Comparison of ENCODE assay signal across 10 cellular contexts in the genomic region with DNA sequence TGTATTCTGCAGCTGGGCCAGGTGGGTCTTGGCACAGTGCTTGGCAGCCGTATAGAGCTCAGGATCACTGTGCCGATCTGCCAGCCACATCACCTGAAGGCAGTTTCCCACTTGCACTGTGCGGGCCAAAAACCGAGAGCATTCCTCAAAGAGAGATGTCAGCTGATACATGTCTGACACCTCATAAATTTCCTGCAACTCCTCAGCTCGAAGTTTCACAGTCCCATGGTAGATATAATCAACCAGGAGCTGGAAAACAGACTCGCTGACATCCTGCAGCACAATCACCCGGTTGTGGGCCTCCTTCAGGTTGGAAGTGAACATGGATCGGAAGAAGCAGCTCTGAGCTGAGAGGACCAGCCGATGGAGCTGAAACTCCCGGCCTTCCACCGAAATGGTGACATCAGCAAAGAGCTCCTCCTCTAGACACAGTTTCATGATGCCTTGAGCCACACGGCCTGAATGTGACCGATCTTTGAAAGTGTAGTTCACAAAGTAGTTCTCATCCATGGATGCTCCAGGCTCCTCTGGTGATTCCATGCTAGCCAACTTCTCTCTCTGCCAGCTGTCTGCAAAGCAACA. TPM values are rescaled to one million over a fixed set of nuclear protein-coding genes. Genes with fewer than 3 reads are reported as not detected.
DNase-seq lines count a peak whose midpoint lies in the region; ATAC-seq lines count a peak whose summit lies in the region.
"Had no signal": no experiment of that assay in that cellular context is flagged by ENCODE, and none has a peak within 500 bp of the region (broad histone marks: within the 10 kb centered on the region; RNA-seq: fewer than 3 reads in every experiment).

No MANE protein-coding gene starts in this region.

- peak overlapping the region; percentile 96 for H3K4me3 Mint-ChIP-seq in activated T-cell treated with anti-CD3 and anti-CD28 coated beads, Interleukin-2, amount 50 U/mL, for 4 hours
- peak overlapping the region; percentile 100 for H3K4me3 Mint-ChIP-seq in activated CD8-positive, alpha-beta T cell treated with anti-CD3 and anti-CD28 coated beads, Interleukin-2, amount 10 ng/mL, durations not matched to agents 7 days and 5 days

- CTCF ChIA-PET in activated CD8-positive, alpha-beta T cell treated with anti-CD3 and anti-CD28 coated beads, Interleukin-2, amount 10 ng/mL, durations not matched to agents 7 days and 5 days (lab: Charles Lee) = interaction anchor here (0.8 to 1.9 kb wide), 3 partner anchors 14 to 275 kb away, joined by 3 to 6 read pairs (median 3); no protein-coding TSS in a partner anchor

- DNase-seq in activated T-cell treated with anti-CD3 and anti-CD28 coated beads, Interleukin-2, amount 50 U/mL, for 4 hours = no peak
- DNase-seq in activated T-cell treated with anti-CD3 and anti-CD28 coated beads, Interleukin-2, amount 50 U/mL, for 1 hour = no peak
- no peak for DNase-seq in activated CD8-positive, alpha-beta T cell treated with anti-CD3 and anti-CD28 coated beads, Interleukin-2, amount 10 ng/mL, durations not matched to agents 7 days and 5 days
- DNase-seq in kidney tubule cell (ENCODE audit: low spot score) (no peak), SKM-1 treated with dmso at 0.1 percent for 144 hours (lab: John Stamatoyannopoulos, UW; ENCODE audit: unreplicated experiment) (no peak)
- no peak for DNase-seq in stimulated activated CD4-positive, alpha-beta T cell treated with anti-CD3 and anti-CD28 coated beads, Interleukin-4, amount 100 ng/mL, for 4 hours
- DNase-seq: stimulated activated CD4-positive, alpha-beta T cell treated with anti-CD3 and anti-CD28 coated beads, Interleukin-4, amount 100 ng/mL, for 1 hour had no signal

- H3K9me3 Mint-ChIP-seq in activated T-cell treated with anti-CD3 and anti-CD28 coated beads, Interleukin-2, amount 50 U/mL, for 4 hours = no peaks in the 10 kb centered on the region
- no peaks in the 10 kb centered on the region for H3K9me3 Mint-ChIP-seq in activated CD8-positive, alpha-beta T cell treated with anti-CD3 and anti-CD28 coated beads, Interleukin-2, amount 10 ng/mL, durations not matched to agents 7 days and 5 days (ENCODE audit: insufficient read depth)

- H3K4me3 ChIP-seq in iPS-18a (ENCODE audit: low read length) (peak overlapping the region; percentile 95), subcutaneous abdominal adipose tissue (ENCODE audit: low read depth in 1 of 5, low read length in 5 of 5) (peak overlapping the region in 4 of 5 donors; percentile 89 to 96 (median 94))

- H3K4me1 Mint-ChIP-seq in activated T-cell treated with anti-CD3 and anti-CD28 coated beads, Interleukin-2, amount 50 U/mL, for 4 hours (ENCODE audit: low read depth) = peaks cover 32% of the 10 kb centered on the region
- H3K4me1 Mint-ChIP-seq in activated CD8-positive, alpha-beta T cell treated with anti-CD3 and anti-CD28 coated beads, Interleukin-2, amount 10 ng/mL, durations not matched to agents 7 days and 5 days (ENCODE audit: low read depth) = peaks cover 33% of the 10 kb centered on the region

- no peak for ATAC-seq in activated T-cell treated with anti-CD3 and anti-CD28 coated beads, Interleukin-2, amount 50 U/mL, for 4 hours
- no peak for ATAC-seq in activated CD8-positive, alpha-beta T cell treated with anti-CD3 and anti-CD28 coated beads, Interleukin-2, amount 10 ng/mL, durations not matched to agents 7 days and 5 days

- H3K27me3 ChIP-seq in iPS-18a (ENCODE audit: control insufficient read depth, insufficient read depth, low read length) = no peaks in the 10 kb centered on the region
- no peaks in the 10 kb centered on the region for H3K27me3 ChIP-seq in subcutaneous abdominal adipose tissue (ENCODE audit: control insufficient read depth in 5 of 5, insufficient read depth in 4 of 5, low read length in 5 of 5)

- H3K4me1 ChIP-seq in iPS-18a (ENCODE audit: control insufficient read depth, low read depth, low read length) = peaks cover 6% of the 10 kb centered on the region
- H3K4me1 ChIP-seq in subcutaneous abdominal adipose tissue (ENCODE audit: control insufficient read depth in 5 of 5, insufficient read depth in 5 of 5, low read length in 5 of 5) = peaks cover 19 to 42% (median 41%) of the 10 kb centered on the region in 5 donors

- peaks cover 37% of the 10 kb centered on the region for H3K36me3 ChIP-seq in iPS-18a (ENCODE audit: control insufficient read depth, low read depth, low read length)
- H3K36me3 ChIP-seq in subcutaneous abdominal adipose tissue (ENCODE audit: control insufficient read depth in 5 of 5, insufficient read depth in 5 of 5, low read length in 5 of 5) = peaks cover 11 to 57% (median 48%) of the 10 kb centered on the region in 5 donors

- POLR2A ChIA-PET in activated CD8-positive, alpha-beta T cell treated with anti-CD3 and anti-CD28 coated beads, Interleukin-2, amount 10 ng/mL, durations not matched to agents 7 days and 5 days (lab: Charles Lee) = interaction anchor here (0.9 to 1.9 kb wide), 5 partner anchors 13 to 984 kb away, joined by 3 to 5 read pairs (median 5); a partner anchor contains a TSS

- H3K9me3 ChIP-seq in iPS-18a (ENCODE audit: control insufficient read depth, low read depth, low read length) (no peaks in the 10 kb centered on the region), subcutaneous abdominal adipose tissue (ENCODE audit: control insufficient read depth in 5 of 5, low read length in 5 of 5) (no peaks in the 10 kb centered on the region)

- peaks cover 27% of the 10 kb centered on the region for H3K36me3 Mint-ChIP-seq in activated T-cell treated with anti-CD3 and anti-CD28 coated beads, Interleukin-2, amount 50 U/mL, for 4 hours (ENCODE audit: insufficient read depth)
- H3K36me3 Mint-ChIP-seq in activated CD8-positive, alpha-beta T cell treated with anti-CD3 and anti-CD28 coated beads, Interleukin-2, amount 10 ng/mL, durations not matched to agents 7 days and 5 days (ENCODE audit: low read depth) = peaks cover 68% of the 10 kb centered on the region

- peak overlapping the region; percentile 63 for H3K27ac Mint-ChIP-seq in activated CD8-positive, alpha-beta T cell treated with anti-CD3 and anti-CD28 coated beads, Interleukin-2, amount 10 ng/mL, durations not matched to agents 7 days and 5 days

- H3K9ac ChIP-seq in iPS-18a (ENCODE audit: low read length) = peak overlapping the region; percentile 84
- peak overlapping the region in 2 of 5 donors; percentile 22 to 89 for H3K9ac ChIP-seq in subcutaneous abdominal adipose tissue (ENCODE audit: low read length in 5 of 5)

- no peaks in the 10 kb centered on the region for H3K27me3 Mint-ChIP-seq in activated T-cell treated with anti-CD3 and anti-CD28 coated beads, Interleukin-2, amount 50 U/mL, for 4 hours (ENCODE audit: low read depth)
- no peaks in the 10 kb centered on the region for H3K27me3 Mint-ChIP-seq in activated CD8-positive, alpha-beta T cell treated with anti-CD3 and anti-CD28 coated beads, Interleukin-2, amount 10 ng/mL, durations not matched to agents 7 days and 5 days (ENCODE audit: low read depth)

- H3K27ac ChIP-seq in iPS-18a (ENCODE audit: low read length) = peak overlapping the region; percentile 91
- no peak overlapping the region for H3K27ac ChIP-seq in subcutaneous abdominal adipose tissue (ENCODE audit: low read depth, low read length)

RNA-seq across cellular contexts. Expression of a gene that starts 1.2 kb away (rescaled TPM):
- total RNA-seq in activated T-cell treated with anti-CD3 and anti-CD28 coated beads, Interleukin-2, amount 50 U/mL, for 4 hours = 10 to 100 TPM; 19.6 to 24.7 (median 21.5) TPM
- total RNA-seq in activated CD8-positive, alpha-beta T cell treated with anti-CD3 and anti-CD28 coated beads, Interleukin-2, amount 10 ng/mL, durations not matched to agents 7 days and 5 days = 10 to 100 TPM; 17.7 to 20.7 TPM

RNA-seq across cellular contexts. Expression of a gene that starts 1.3 kb away (rescaled TPM):
- 100 to 1,000 TPM; 164 to 174 (median 170) TPM for total RNA-seq in activated T-cell treated with anti-CD3 and anti-CD28 coated beads, Interleukin-2, amount 50 U/mL, for 4 hours
- 100 to 1,000 TPM; 114 to 121 TPM for total RNA-seq in activated CD8-positive, alpha-beta T cell treated with anti-CD3 and anti-CD28 coated beads, Interleukin-2, amount 10 ng/mL, durations not matched to agents 7 days and 5 days

RNA-seq across cellular contexts. Expression of a gene that starts 8.9 kb away (rescaled TPM):
- under 1 TPM in 1 of 3 donors, not detected in 2; 0.13 TPM for total RNA-seq in activated T-cell treated with anti-CD3 and anti-CD28 coated beads, Interleukin-2, amount 50 U/mL, for 4 hours
- not detected for total RNA-seq in activated CD8-positive, alpha-beta T cell treated with anti-CD3 and anti-CD28 coated beads, Interleukin-2, amount 10 ng/mL, durations not matched to agents 7 days and 5 days
- total RNA-seq: Daoy had no signal

RNA-seq across cellular contexts. Expression of a gene that starts 12.2 kb away (rescaled TPM):
- 10 to 100 TPM; 47.1 to 54.7 (median 48.8) TPM for total RNA-seq in activated T-cell treated with anti-CD3 and anti-CD28 coated beads, Interleukin-2, amount 50 U/mL, for 4 hours
- total RNA-seq in activated CD8-positive, alpha-beta T cell treated with anti-CD3 and anti-CD28 coated beads, Interleukin-2, amount 10 ng/mL, durations not matched to agents 7 days and 5 days = 10 to 100 TPM; 44.5 to 44.7 TPM

RNA-seq across cellular contexts. Expression of a gene that starts 16.7 kb away (rescaled TPM):
- under 1 TPM in 1 of 3 donors, not detected in 2; 0.18 TPM for total RNA-seq in activated T-cell treated with anti-CD3 and anti-CD28 coated beads, Interleukin-2, amount 50 U/mL, for 4 hours
- not detected for total RNA-seq in activated CD8-positive, alpha-beta T cell treated with anti-CD3 and anti-CD28 coated beads, Interleukin-2, amount 10 ng/mL, durations not matched to agents 7 days and 5 days
- total RNA-seq: Daoy had no signal
